1 cellular context compared by ENCODE assay signal in genomic region chr11:1202154-1202775, GRCh38.
TF ChIP-seq lines count a peak whose summit lies in the region.

No MANE protein-coding gene starts in this region.

TF ChIP-seq in GM23338, 12 proteins besides CTCF, POLR2A, EP300 and RAD21 (continued from another document):
- no peak for TF ChIP-seq ZNF114 (CRISPR knock-in tag; IDR thresholded peaks at IDR 0.05)
- TF ChIP-seq STAT1 (IDR thresholded peaks at IDR 0.05; ENCODE audit: unreplicated experiment), result no peak
- no peak for TF ChIP-seq POLR2AphosphoS5 (IDR thresholded peaks at IDR 0.05; ENCODE audit: low read depth)
- TF ChIP-seq EZH2 (IDR thresholded peaks at IDR 0.05; ENCODE audit: low read depth, unreplicated experiment), result no peak
- TF ChIP-seq ETS1 (IDR thresholded peaks at IDR 0.05), result no peak
